8 cellular contexts compared by ENCODE assay signal in the genomic region with DNA sequence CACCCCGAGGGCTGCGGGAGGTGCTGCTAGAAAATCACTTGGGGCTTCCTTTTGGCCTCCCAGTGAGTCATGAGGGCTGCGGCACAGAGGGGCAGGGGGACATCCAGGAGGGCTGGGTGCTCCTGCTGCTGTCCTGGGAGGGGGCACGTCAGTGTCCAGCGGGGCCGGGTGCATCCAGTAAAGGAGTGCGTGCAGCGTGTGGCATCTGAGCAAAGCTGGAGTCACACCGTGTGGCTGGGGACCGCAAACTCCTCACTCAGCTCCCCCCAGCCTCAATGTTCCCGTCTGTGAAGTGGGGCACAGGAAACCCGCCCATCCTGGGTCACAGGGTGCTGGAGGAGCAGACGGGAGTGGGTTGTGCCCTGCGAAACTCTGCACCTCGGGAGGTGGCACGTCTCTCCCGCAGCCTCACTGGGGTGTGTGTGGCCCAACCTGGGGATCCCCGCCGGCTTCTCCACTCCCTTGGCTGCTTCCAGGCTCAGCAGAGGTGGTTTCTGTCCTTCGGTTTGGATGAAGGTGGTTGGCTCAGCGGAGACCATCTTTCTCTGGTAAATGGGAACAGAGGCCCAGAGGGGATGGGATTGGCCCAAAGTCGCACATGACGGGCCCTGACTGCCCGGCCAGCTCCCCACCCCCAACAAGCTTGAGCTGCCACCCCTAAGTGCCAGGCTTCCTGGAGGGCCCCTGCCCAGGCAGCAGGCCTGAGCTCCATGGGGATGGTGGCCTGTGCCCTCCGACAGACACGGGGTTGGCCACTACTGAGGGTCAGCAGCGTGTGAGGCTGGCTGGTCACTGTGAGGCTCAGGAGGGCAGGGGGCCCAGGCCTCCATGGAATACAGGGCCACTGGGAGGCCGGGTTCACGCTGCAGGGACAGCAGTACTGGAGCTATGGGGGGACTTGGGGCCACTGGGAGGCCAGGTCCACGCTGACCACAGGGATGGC.
DNase-seq lines count a peak whose midpoint lies in the region; ATAC-seq, FAIRE-seq and TF ChIP-seq lines count a peak whose summit lies in the region.
"Not testable (repeated sequence)": the region's sequence is repeated elsewhere in the genome, so short reads cannot be mapped to it uniquely, and the experiment has no call there.

No MANE protein-coding gene starts in this region.

- H3K9ac ChIP-seq in PC-3 (ENCODE audit: low read length): peak overlapping the region; percentile 53
- H3K9ac ChIP-seq in endothelial cell of umbilical vein (replicated peaks; ENCODE audit: extremely low read depth, insufficient read depth, low read length): peak overlapping the region; percentile 33
- H3K9ac ChIP-seq in keratinocyte (ENCODE audit: control insufficient read depth, extremely low read depth, insufficient read depth, low read length): peak overlapping the region; percentile 33

- dilution Hi-C loops in endothelial cell of umbilical vein (cut with MboI; ENCODE audit: extremely low pct_ligation_motif_present, low sequenced_read_pairs); keratinocyte (cut with MboI; ENCODE audit: extremely low pct_ligation_motif_present, low sequenced_read_pairs): not testable (repeated sequence)

- not testable (repeated sequence) for H3K4me3 Mint-ChIP-seq in activated naive CD8-positive, alpha-beta T cell treated with anti-CD3 and anti-CD28 coated beads, Interleukin-2, amount 10 ng/mL, durations not matched to agents 7 days and 5 days; stimulated activated memory B cell treated with anti-CD40 and anti-IgM and Interleukin-4, amounts not matched to agents 10 μg/mL and 1 μg/mL and 100 μg/mL, for 72 hours

- CTCF ChIA-PET in A549 (lab: Yijun Ruan, JAX); PC-3 (lab: Charles Lee); endothelial cell of umbilical vein (lab: Charles Lee): not testable (repeated sequence)

- H3K4me1 ChIP-seq in A549: peaks cover 21% of the 10 kb centered on the region
- not testable (repeated sequence) for H3K4me1 ChIP-seq in PC-3 (ENCODE audit: insufficient read depth, low read length); keratinocyte (ENCODE audit: control insufficient read depth, extremely low read depth, insufficient read depth, low read length)
- H3K4me1 ChIP-seq in endothelial cell of umbilical vein (ENCODE audit: control insufficient read depth, extremely low read depth, insufficient read depth, low read length): peaks cover 11% of the 10 kb centered on the region
- H3K4me1 ChIP-seq in osteoblast (ENCODE audit: insufficient read depth, low read length): peaks cover 11% of the 10 kb centered on the region

- not testable (repeated sequence) for TF ChIP-seq POLR2A in A549 (IDR thresholded peaks at IDR 0.05; ENCODE audit: low read length); endothelial cell of umbilical vein (IDR thresholded peaks at IDR 0.05; ENCODE audit: low read depth, low read length)

- not testable (repeated sequence) for H3K4me3 ChIP-seq in A549; PC-3 (ENCODE audit: low read length); endothelial cell of umbilical vein (replicated peaks in 1 of 3; ENCODE audit: insufficient read depth in 1 of 3, low read depth in 1 of 3, low read length in 3 of 3); keratinocyte (ENCODE audit: control insufficient read depth in 2 of 3, extremely low read depth in 1 of 3, insufficient read depth in 2 of 3, low read depth in 1 of 3, low read length in 3 of 3); osteoblast (ENCODE audit: insufficient read depth, low read length)

- not testable (repeated sequence) for H3K27ac Mint-ChIP-seq in activated naive CD8-positive, alpha-beta T cell treated with anti-CD3 and anti-CD28 coated beads, Interleukin-2, amount 10 ng/mL, durations not matched to agents 7 days and 5 days
- peak overlapping the region; percentile 90 for H3K27ac Mint-ChIP-seq in stimulated activated memory B cell treated with anti-CD40 and anti-IgM and Interleukin-4, amounts not matched to agents 10 μg/mL and 1 μg/mL and 100 μg/mL, for 72 hours

- H3K4me1 Mint-ChIP-seq in activated naive CD8-positive, alpha-beta T cell treated with anti-CD3 and anti-CD28 coated beads, Interleukin-2, amount 10 ng/mL, durations not matched to agents 7 days and 5 days: not testable (repeated sequence)
- peaks cover 43% of the 10 kb centered on the region for H3K4me1 Mint-ChIP-seq in stimulated activated memory B cell treated with anti-CD40 and anti-IgM and Interleukin-4, amounts not matched to agents 10 μg/mL and 1 μg/mL and 100 μg/mL, for 72 hours

- not testable (repeated sequence) for H3F3A ChIP-seq in PC-3 (ENCODE audit: low read length, unreplicated experiment)

- not testable (repeated sequence) for TF ChIP-seq CTCF in A549 (IDR thresholded peaks at IDR 0.05); PC-3 (conservative IDR thresholded peaks at IDR 0.05; ENCODE audit: low read depth, low read length); endothelial cell of umbilical vein (IDR thresholded peaks at IDR 0.05; ENCODE audit: extremely low read depth in 1 of 2, insufficient read depth in 1 of 2, low read depth in 1 of 2, low read length in 2 of 2); keratinocyte (optimal IDR thresholded peaks at IDR 0.05 in 1 of 3, IDR thresholded peaks at IDR 0.05 in 1 of 3, conservative IDR thresholded peaks at IDR 0.05 in 1 of 3; ENCODE audit: extremely low read depth in 1 of 3, insufficient read depth in 2 of 3, low read length in 3 of 3); osteoblast (IDR thresholded peaks at IDR 0.05; ENCODE audit: extremely low read depth, low read depth, low read length)

- WGBS in A549 (ENCODE audit: missing lambda C conversion rate): 63% methylated on average over 21 of the region's 30 CpGs

- TSS peak; percentile 84 for BruUV-seq in PC-3 (replicated peaks; lab: Mats Ljungman, UMichigan)
- BruUV-seq in endothelial cell of umbilical vein (replicated peaks; lab: Mats Ljungman, UMichigan): TSS peak; percentile 74

- intact Hi-C loops in PC-3 (cut with micrococcal nuclease); endothelial cell of umbilical vein (cut with micrococcal nuclease): not testable (repeated sequence)

- H3K27ac ChIP-seq in A549 (peak overlapping the region; percentile 82 to 91), PC-3 (ENCODE audit: low read length) (peak overlapping the region; percentile 29; the same call in 1 of the 2 replicates), endothelial cell of umbilical vein (ENCODE audit: insufficient read depth, low read depth, low read length) (peak overlapping the region; percentile 60), osteoblast (ENCODE audit: low read depth, low read length) (peak overlapping the region; percentile 12)
- H3K27ac ChIP-seq in keratinocyte (ENCODE audit: control insufficient read depth, insufficient read depth, low read length): not testable (repeated sequence)

- not testable (repeated sequence) for H3K9me3 Mint-ChIP-seq in activated naive CD8-positive, alpha-beta T cell treated with anti-CD3 and anti-CD28 coated beads, Interleukin-2, amount 10 ng/mL, durations not matched to agents 7 days and 5 days; stimulated activated memory B cell treated with anti-CD40 and anti-IgM and Interleukin-4, amounts not matched to agents 10 μg/mL and 1 μg/mL and 100 μg/mL, for 72 hours

- not testable (repeated sequence) for H3K9me1 ChIP-seq in endothelial cell of umbilical vein (replicated peaks; ENCODE audit: control insufficient read depth, extremely low read depth, insufficient read depth, low read length); keratinocyte (ENCODE audit: control insufficient read depth, extremely low read depth, insufficient read depth, low read length)

- not testable (repeated sequence) for H3K9me3 ChIP-seq in A549; PC-3 (ENCODE audit: low read length); endothelial cell of umbilical vein (replicated peaks; ENCODE audit: control insufficient read depth, insufficient read depth, low read length); keratinocyte (ENCODE audit: control insufficient read depth, low read depth, low read length); osteoblast (ENCODE audit: low read depth, low read length)

- H3K36me3 ChIP-seq in PC-3 (ENCODE audit: low read depth, low read length); endothelial cell of umbilical vein (ENCODE audit: control insufficient read depth in 2 of 2, extremely low read depth in 1 of 2, insufficient read depth in 2 of 2, low read length in 2 of 2); keratinocyte (ENCODE audit: control insufficient read depth in 2 of 2, extremely low read depth in 1 of 2, insufficient read depth in 2 of 2, low read length in 2 of 2); osteoblast (ENCODE audit: insufficient read depth, low read length): not testable (repeated sequence)

- H3K27me3 ChIP-seq in PC-3 (ENCODE audit: low read length); endothelial cell of umbilical vein (ENCODE audit: control insufficient read depth in 2 of 2, insufficient read depth in 2 of 2, low read length in 2 of 2); keratinocyte (ENCODE audit: control insufficient read depth, extremely low read depth, insufficient read depth, low read length); osteoblast (ENCODE audit: insufficient read depth, low read length): not testable (repeated sequence)

- ATAC-seq in A549: peak; percentile 50 to 55; a peak in 5 of 6 replicates
- ATAC-seq in GM21825 (IDR thresholded peaks at IDR 0.05; ENCODE audit: unreplicated experiment): peak; percentile 18
- ATAC-seq in PC-3: peak; percentile 14
- not testable (repeated sequence) for ATAC-seq in activated naive CD8-positive, alpha-beta T cell treated with anti-CD3 and anti-CD28 coated beads, Interleukin-2, amount 10 ng/mL, durations not matched to agents 7 days and 5 days (ENCODE audit: low read depth); stimulated activated memory B cell treated with anti-CD40 and anti-IgM and Interleukin-4, amounts not matched to agents 10 μg/mL and 1 μg/mL and 100 μg/mL, for 72 hours

- FAIRE-seq in A549 (lab: Jason Lieb, UNC); endothelial cell of umbilical vein (lab: Jason Lieb, UNC); keratinocyte (lab: Jason Lieb, UNC): not testable (repeated sequence)

- not testable (repeated sequence) for H4K20me1 ChIP-seq in PC-3 (ENCODE audit: low read length); endothelial cell of umbilical vein (replicated peaks; ENCODE audit: control insufficient read depth, extremely low read depth, insufficient read depth, low read length); keratinocyte (ENCODE audit: control insufficient read depth, extremely low read depth, insufficient read depth, low read length); osteoblast (ENCODE audit: insufficient read depth, low read length)

- not testable (repeated sequence) for H2AFZ ChIP-seq in PC-3 (ENCODE audit: low read length); endothelial cell of umbilical vein (ENCODE audit: low read depth, low read length); keratinocyte (ENCODE audit: control insufficient read depth, low read length); osteoblast (ENCODE audit: low read length)

- H3K4me2 ChIP-seq in A549 (peak overlapping the region; percentile 82), PC-3 (ENCODE audit: low read length) (peak overlapping the region; percentile 49; the same call in 1 of the 2 replicates), keratinocyte (ENCODE audit: control insufficient read depth, extremely low read depth, insufficient read depth, low read depth, low read length) (peak overlapping the region; percentile 22)
- not testable (repeated sequence) for H3K4me2 ChIP-seq in endothelial cell of umbilical vein (ENCODE audit: insufficient read depth, low read length); osteoblast (ENCODE audit: insufficient read depth, low read length)

- H3K79me2 ChIP-seq in PC-3 (ENCODE audit: low read length); endothelial cell of umbilical vein (ENCODE audit: control insufficient read depth, insufficient read depth, low read length); keratinocyte (ENCODE audit: control insufficient read depth, insufficient read depth, low read length); osteoblast (ENCODE audit: insufficient read depth, low read length): not testable (repeated sequence)

- DNase-seq in A549 (ENCODE audit: low read depth in 1 of 2, low spot score in 1 of 2); PC-3; endothelial cell of umbilical vein (ENCODE audit: low read depth, low spot score); keratinocyte (ENCODE audit: low read depth, low spot score): not testable (repeated sequence)
- DNase-seq in activated naive CD8-positive, alpha-beta T cell treated with anti-CD3 and anti-CD28 coated beads, Interleukin-2, amount 10 ng/mL, durations not matched to agents 7 days and 5 days: peak; percentile 28
- DNase-seq in osteoblast (ENCODE audit: insufficient read length, low spot score, missing footprints): peak; percentile 71

- POLR2A ChIA-PET in A549 (lab: Yijun Ruan, JAX): interaction anchor here (0.5 kb wide), 1 partner anchor 436 kb away, joined by 4 read pairs; no protein-coding TSS in a partner anchor
- POLR2A ChIA-PET in PC-3 (lab: Charles Lee; ENCODE audit: unreplicated experiment); activated naive CD8-positive, alpha-beta T cell treated with anti-CD3 and anti-CD28 coated beads, Interleukin-2, amount 10 ng/mL, durations not matched to agents 7 days and 5 days (lab: Charles Lee); endothelial cell of umbilical vein (lab: Charles Lee): not testable (repeated sequence)

- H3K27me3 Mint-ChIP-seq in activated naive CD8-positive, alpha-beta T cell treated with anti-CD3 and anti-CD28 coated beads, Interleukin-2, amount 10 ng/mL, durations not matched to agents 7 days and 5 days; stimulated activated memory B cell treated with anti-CD40 and anti-IgM and Interleukin-4, amounts not matched to agents 10 μg/mL and 1 μg/mL and 100 μg/mL, for 72 hours: not testable (repeated sequence)

- H3K36me3 Mint-ChIP-seq in activated naive CD8-positive, alpha-beta T cell treated with anti-CD3 and anti-CD28 coated beads, Interleukin-2, amount 10 ng/mL, durations not matched to agents 7 days and 5 days; stimulated activated memory B cell treated with anti-CD40 and anti-IgM and Interleukin-4, amounts not matched to agents 10 μg/mL and 1 μg/mL and 100 μg/mL, for 72 hours: not testable (repeated sequence)

- not testable (repeated sequence) for TF ChIP-seq EP300 in A549 (IDR thresholded peaks at IDR 0.05)

- TF ChIP-seq RAD21 in A549 (conservative IDR thresholded peaks at IDR 0.05 in 1 of 2, IDR thresholded peaks at IDR 0.05 in 1 of 2): not testable (repeated sequence)

- H3K9me2 ChIP-seq in PC-3 (replicated peaks; ENCODE audit: low read length): not testable (repeated sequence)
